31 cellular contexts compared by ENCODE assay signal in genomic region chr1:172585861-172586260, GRCh38. TPM values are rescaled to one million over a fixed set of nuclear protein-coding genes. Genes with fewer than 3 reads are reported as not detected.
DNase-seq lines count a peak whose midpoint lies in the region; ATAC-seq and TF ChIP-seq lines count a peak whose summit lies in the region.
"Had no signal": no experiment of that assay in that cellular context is flagged by ENCODE, and none has a peak within 500 bp of the region (broad histone marks: within the 10 kb centered on the region; RNA-seq: fewer than 3 reads in every experiment).

No MANE protein-coding gene starts in this region.

- H3K79me2 ChIP-seq in SK-N-SH (ENCODE audit: insufficient read depth) (0 out of 2 replicates have a peak, but pooled peaks cover 6% of the 10 kb centered on the region), smooth muscle cell (ENCODE audit: low read depth) (peaks cover 9% of the 10 kb centered on the region)

- peak overlapping the region; percentile 50 to 68; a peak in 3 of 4 replicates for H3K27ac ChIP-seq in SK-N-SH (ENCODE audit: low read depth in 2 of 2, low read length in 1 of 2)
- peak overlapping the region; percentile 63 for H3K27ac ChIP-seq in smooth muscle cell (ENCODE audit: low read depth)
- H3K27ac ChIP-seq: 22Rv1, esophagus squamous epithelium, heart right ventricle, HL-60, upper lobe of left lung had no signal

- H3K4me2 ChIP-seq in SK-N-SH: no peak overlapping the region
- no peak overlapping the region for H3K4me2 ChIP-seq in smooth muscle cell

- no peak for TF ChIP-seq RAD21 in SK-N-SH (IDR thresholded peaks at IDR 0.05; ENCODE audit: low read length)

- peaks cover 34 to 62% of the 10 kb centered on the region in 2 experiments for H3K36me3 ChIP-seq in SK-N-SH (replicated peaks in 1 of 2; ENCODE audit: control insufficient read depth in 1 of 2, insufficient read depth in 2 of 2, low read length in 1 of 2)
- peaks cover 12% of the 10 kb centered on the region for H3K36me3 ChIP-seq in smooth muscle cell (ENCODE audit: low read depth)

- H3K27me3 ChIP-seq in SK-N-SH (ENCODE audit: insufficient read depth) (no peaks in the 10 kb centered on the region), smooth muscle cell (ENCODE audit: low read depth) (no peaks in the 10 kb centered on the region)
- H3K27me3 ChIP-seq: ascending aorta, esophagus squamous epithelium, heart right ventricle, upper lobe of left lung had no signal

- H3K9me2 ChIP-seq in SK-N-SH: no peaks in the 10 kb centered on the region

- DNase-seq in SK-N-SH: no peak
- DNase-seq in amniotic epithelial cell (ENCODE audit: low read depth): peak; percentile 22
- DNase-seq in glomerular visceral epithelial cell (ENCODE audit: extremely low spot score): peak; percentile 18
- DNase-seq in smooth muscle cell (lab: John Stamatoyannopoulos, UW; ENCODE audit: unreplicated experiment): no peak
- no peak for DNase-seq in NCI-H2171 treated with DMSO at 0.1 percent for 48 hours (lab: John Stamatoyannopoulos, UW)
- no peak for DNase-seq in HT-29 (ENCODE audit: low spot score)
- DNase-seq: activated CD4-positive, alpha-beta T cell treated with anti-CD3 and anti-CD28 coated beads, Interleukin-2, amount 50 U/mL, for 1 hour; activated effector memory CD4-positive, alpha-beta T cell treated with Interleukin-2 at 50 U/mL for 16 hours; activated naive CD8-positive, alpha-beta T cell treated with anti-CD3 and anti-CD28 coated beads, Interleukin-2, amount 10 ng/mL, durations not matched to agents 7 days and 5 days; activated T-cell treated with anti-CD3 and anti-CD28 coated beads, Interleukin-2, amount 50 U/mL, for 1 hour; CD4-positive, CD25-positive, alpha-beta regulatory T cell; central memory CD4-positive, alpha-beta T cell; DND-41; endodermal cell; esophagus squamous epithelium; heart right ventricle; Kasumi-1; NCI-H1436 treated with DMSO at 0.1 percent for 48 hours; NCI-H446 treated with DMSO at 0.1 percent for 48 hours; NCI-H82; occipital lobe; stimulated activated naive CD4-positive, alpha-beta T cell; upper lobe of left lung had no signal

- H3K9ac ChIP-seq in SK-N-SH (no peak overlapping the region), smooth muscle cell (ENCODE audit: low read depth) (no peak overlapping the region)

- H2AFZ ChIP-seq in SK-N-SH (ENCODE audit: low read depth): no peak overlapping the region
- H2AFZ ChIP-seq in smooth muscle cell (ENCODE audit: low read depth): no peak overlapping the region

- POLR2A ChIA-PET in SK-N-SH (lab: Yijun Ruan, JAX): no interaction called here

- CTCF ChIA-PET in SK-N-SH (lab: Yijun Ruan, JAX): interaction anchor here (1.0 kb wide), 1 partner anchor 24 kb away, joined by 3 read pairs; no protein-coding TSS in a partner anchor

- no peak for TF ChIP-seq CTCF in SK-N-SH (IDR thresholded peaks at IDR 0.05)
- TF ChIP-seq CTCF in smooth muscle cell (IDR thresholded peaks at IDR 0.05; ENCODE audit: borderline replicate concordance, insufficient read depth, poor library complexity, severe bottlenecking): no peak

- H4K20me1 ChIP-seq in SK-N-SH (ENCODE audit: insufficient read depth): no peaks in the 10 kb centered on the region
- no peaks in the 10 kb centered on the region for H4K20me1 ChIP-seq in smooth muscle cell (ENCODE audit: low read depth)

- H3K4me3 ChIP-seq in SK-N-SH (ENCODE audit: low read depth in 2 of 2, low read length in 1 of 2) (no peak overlapping the region), smooth muscle cell (no peak overlapping the region)
- H3K4me3 ChIP-seq: ascending aorta, esophagus squamous epithelium, heart right ventricle, lung, upper lobe of left lung had no signal

- H3F3A ChIP-seq in SK-N-SH (replicated peaks; ENCODE audit: insufficient read depth) (peaks cover 54% of the 10 kb centered on the region), smooth muscle cell (ENCODE audit: low read depth) (peaks cover 36% of the 10 kb centered on the region)

- peaks cover 0 to 39% of the 10 kb centered on the region in 2 experiments; a peak in 2 of 4 replicates for H3K4me1 ChIP-seq in SK-N-SH (ENCODE audit: control insufficient read depth in 1 of 2, insufficient read depth in 2 of 2, low read depth in 1 of 2, low read length in 1 of 2)
- H3K4me1 ChIP-seq in smooth muscle cell (ENCODE audit: low read depth): peaks cover 13% of the 10 kb centered on the region

- no peak for TF ChIP-seq EP300 in SK-N-SH (IDR thresholded peaks at IDR 0.05; ENCODE audit: borderline replicate concordance in 1 of 2, low read depth in 1 of 2, low read length in 1 of 2)

- H3K9me3 ChIP-seq in SK-N-SH: no peaks in the 10 kb centered on the region
- no peaks in the 10 kb centered on the region for H3K9me3 ChIP-seq in smooth muscle cell (replicated peaks; ENCODE audit: low read depth)
- H3K9me3 ChIP-seq: ascending aorta, esophagus squamous epithelium, heart right ventricle, upper lobe of left lung had no signal

- ATAC-seq in SK-N-SH treated with all-trans-retinoic acid at 6 μM for 48 hours (no peak; the same call in 2 of the 3 replicates), GM18907 (IDR thresholded peaks at IDR 0.05; ENCODE audit: unreplicated experiment) (no peak)
- ATAC-seq: heart right ventricle; natural killer cell treated with Interleukin-12 subunit alpha and Interleukin-12 subunit beta and Interleukin-15 and Interleukin-18, amount 100 ng/mL, for 72 hours; WTC11 had no signal

TF ChIP-seq in SK-N-SH, 30 proteins besides CTCF, POLR2A, EP300 and RAD21:
- TF ChIP-seq TEAD4 (IDR thresholded peaks at IDR 0.05; ENCODE audit: borderline replicate concordance, insufficient read depth) (0 out of 2 replicates have a peak, but pooled peaks have one; percentile 22), SIN3A (IDR thresholded peaks at IDR 0.05; ENCODE audit: borderline replicate concordance, low read depth, low read length) (no peak)
- TF ChIP-seq, protein P1, sequence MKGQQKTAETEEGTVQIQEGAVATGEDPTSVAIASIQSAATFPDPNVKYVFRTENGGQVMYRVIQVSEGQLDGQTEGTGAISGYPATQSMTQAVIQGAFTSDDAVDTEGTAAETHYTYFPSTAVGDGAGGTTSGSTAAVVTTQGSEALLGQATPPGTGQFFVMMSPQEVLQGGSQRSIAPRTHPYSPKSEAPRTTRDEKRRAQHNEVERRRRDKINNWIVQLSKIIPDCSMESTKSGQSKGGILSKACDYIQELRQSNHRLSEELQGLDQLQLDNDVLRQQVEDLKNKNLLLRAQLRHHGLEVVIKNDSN (IDR thresholded peaks at IDR 0.05; ENCODE audit: borderline replicate concordance, low read depth): no peak
TF ChIP-seq in SK-N-SH: peak in this region for 1.

TF ChIP-seq in SK-N-SH treated with all-trans-retinoic acid at 6 μM for 48 hours, 23 proteins besides CTCF, POLR2A, EP300 and RAD21 (continues in another document):
- no peak for TF ChIP-seq ESRRG (CRISPR knock-in tag; IDR thresholded peaks at IDR 0.05)
- TF ChIP-seq, protein P2, sequence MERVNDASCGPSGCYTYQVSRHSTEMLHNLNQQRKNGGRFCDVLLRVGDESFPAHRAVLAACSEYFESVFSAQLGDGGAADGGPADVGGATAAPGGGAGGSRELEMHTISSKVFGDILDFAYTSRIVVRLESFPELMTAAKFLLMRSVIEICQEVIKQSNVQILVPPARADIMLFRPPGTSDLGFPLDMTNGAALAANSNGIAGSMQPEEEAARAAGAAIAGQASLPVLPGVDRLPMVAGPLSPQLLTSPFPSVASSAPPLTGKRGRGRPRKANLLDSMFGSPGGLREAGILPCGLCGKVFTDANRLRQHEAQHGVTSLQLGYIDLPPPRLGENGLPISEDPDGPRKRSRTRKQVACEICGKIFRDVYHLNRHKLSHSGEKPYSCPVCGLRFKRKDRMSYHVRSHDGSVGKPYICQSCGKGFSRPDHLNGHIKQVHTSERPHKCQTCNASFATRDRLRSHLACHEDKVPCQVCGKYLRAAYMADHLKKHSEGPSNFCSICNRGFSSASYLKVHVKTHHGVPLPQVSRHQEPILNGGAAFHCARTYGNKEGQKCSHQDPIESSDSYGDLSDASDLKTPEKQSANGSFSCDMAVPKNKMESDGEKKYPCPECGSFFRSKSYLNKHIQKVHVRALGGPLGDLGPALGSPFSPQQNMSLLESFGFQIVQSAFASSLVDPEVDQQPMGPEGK (CRISPR knock-in tag; IDR thresholded peaks at IDR 0.05; ENCODE audit: borderline replicate concordance): no peak
- TF ChIP-seq RARB (CRISPR knock-in tag; IDR thresholded peaks at IDR 0.05): no peak
- TF ChIP-seq, protein P3, sequence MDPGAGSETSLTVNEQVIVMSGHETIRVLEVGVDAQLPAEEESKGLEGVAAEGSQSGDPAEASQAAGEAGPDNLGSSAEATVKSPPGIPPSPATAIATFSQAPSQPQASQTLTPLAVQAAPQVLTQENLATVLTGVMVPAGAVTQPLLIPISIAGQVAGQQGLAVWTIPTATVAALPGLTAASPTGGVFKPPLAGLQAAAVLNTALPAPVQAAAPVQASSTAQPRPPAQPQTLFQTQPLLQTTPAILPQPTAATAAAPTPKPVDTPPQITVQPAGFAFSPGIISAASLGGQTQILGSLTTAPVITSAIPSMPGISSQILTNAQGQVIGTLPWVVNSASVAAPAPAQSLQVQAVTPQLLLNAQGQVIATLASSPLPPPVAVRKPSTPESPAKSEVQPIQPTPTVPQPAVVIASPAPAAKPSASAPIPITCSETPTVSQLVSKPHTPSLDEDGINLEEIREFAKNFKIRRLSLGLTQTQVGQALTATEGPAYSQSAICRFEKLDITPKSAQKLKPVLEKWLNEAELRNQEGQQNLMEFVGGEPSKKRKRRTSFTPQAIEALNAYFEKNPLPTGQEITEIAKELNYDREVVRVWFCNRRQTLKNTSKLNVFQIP (CRISPR knock-in tag; IDR thresholded peaks at IDR 0.05; ENCODE audit: borderline replicate concordance, low read depth): no peak
- TF ChIP-seq GLIS3 (CRISPR knock-in tag; IDR thresholded peaks at IDR 0.05): no peak
- TF ChIP-seq CSRNP3 (CRISPR knock-in tag; IDR thresholded peaks at IDR 0.05): no peak
- no peak for TF ChIP-seq BACH2 (CRISPR knock-in tag; IDR thresholded peaks at IDR 0.05; ENCODE audit: borderline replicate concordance)
- no peak for TF ChIP-seq ZFP3 (CRISPR knock-in tag; IDR thresholded peaks at IDR 0.05)

RNA-seq across cellular contexts. Expression of gene SUCO, which starts 52.9 kb away (rescaled TPM):
- polyA plus RNA-seq in SK-N-SH (2012; rRNA removed) (5.4 and 7.6 TPM in 2 replicates), smooth muscle cell (16.9 and 28.7 TPM in 2 replicates)
- polyA plus RNA-seq in SK-N-SH (2012; cell fraction: cytosol; rRNA removed): 8.6 and 9.9 TPM in 2 replicates
- 4.4 and 10.0 TPM in 2 replicates for polyA plus RNA-seq in SK-N-SH (2012; cell fraction: nucleus; rRNA removed)
- total RNA-seq in smooth muscle cell: 86.0 and 96.7 TPM in 2 replicates
- 13.9 and 14.2 TPM in 2 replicates for total RNA-seq in HT-29 (2014; rRNA removed; shearing (Covaris generic))

Comparison
In these comparisons a context has a peak if more than half of its experiments do, and no peak if none do; other contexts are left out.
1. DNase-seq: peak in amniotic epithelial cell (single experiment) and glomerular visceral epithelial cell (single experiment); none in SK-N-SH (single experiment), smooth muscle cell (single experiment), NCI-H2171 treated with DMSO at 0.1 percent for 48 hours (single experiment) and HT-29 (single experiment).